ENCODE assay signal across 1 cellular context in genomic region chr1:78005347-78005722, GRCh38.
TF ChIP-seq lines count a peak whose summit lies in the region.

No MANE protein-coding gene starts in this region.

TF ChIP-seq in GM12878, 131 proteins besides CTCF, POLR2A, EP300 and RAD21:
- TF ChIP-seq ETV6 (conservative IDR thresholded peaks at IDR 0.05 in 1 of 2, IDR thresholded peaks at IDR 0.05 in 1 of 2; ENCODE audit: borderline replicate concordance in 1 of 2, low read depth in 1 of 2) (no peak), CHD1 (IDR thresholded peaks at IDR 0.05; ENCODE audit: low read depth, low read length) (0 out of 2 replicates have a peak, but pooled peaks have one; percentile 51), PAX8 (IDR thresholded peaks at IDR 0.05) (0 out of 2 replicates have a peak, but pooled peaks have one; percentile 13)
